In genomic region chr3:52685285-52685704, GRCh38 we compare ENCODE assay signal across 7 cellular contexts. TPM values are rescaled to one million over a fixed set of nuclear protein-coding genes. Genes with fewer than 3 reads are reported as not detected.
DNase-seq lines count a peak whose midpoint lies in the region; ATAC-seq, FAIRE-seq and TF ChIP-seq lines count a peak whose summit lies in the region.

No MANE protein-coding gene starts in this region.

- TF ChIP-seq EP300 in GM12878 (IDR thresholded peaks at IDR 0.05; ENCODE audit: borderline replicate concordance in 1 of 2, control insufficient read depth in 1 of 2, low read depth in 2 of 2, low read length in 2 of 2), result no peak

- ATAC-seq in HG02870 (IDR thresholded peaks at IDR 0.05; ENCODE audit: unreplicated experiment) (peak; percentile 62), GM12878 (peak; percentile 83)

- in situ Hi-C loops in GM12878 (cut with MboI), result no loop called here

- peaks cover 93% of the 10 kb centered on the region for H3K79me2 ChIP-seq in GM12878 (ENCODE audit: control insufficient read depth, insufficient read depth, low read length)

- FAIRE-seq in GM18507 (lab: Jason Lieb, UNC), result no peak
- no peak for FAIRE-seq in GM12878 (lab: Jason Lieb, UNC)

- TF ChIP-seq CTCF in GM12878 (IDR thresholded peaks at IDR 0.05 in 2 of 3, conservative IDR thresholded peaks at IDR 0.05 in 1 of 3; ENCODE audit: control insufficient read depth in 2 of 3, extremely low read depth in 1 of 3, insufficient read depth in 1 of 3, low read depth in 3 of 3, low read length in 3 of 3), result no peak

- H3K4me3 ChIP-seq in GM12878, result peak overlapping the region; percentile 79
- peak overlapping the region; percentile 95; the same call in 1 of the 2 replicates for H3K4me3 ChIP-seq in iPS DF 6.9 (ENCODE audit: low read length)
- H3K4me3 ChIP-seq in skeletal muscle cell (ENCODE audit: low read depth, low read length), result peak overlapping the region; percentile 99

- no peaks in the 10 kb centered on the region for H4K20me1 ChIP-seq in GM12878 (ENCODE audit: control insufficient read depth, insufficient read depth)

- intact Hi-C loops in GM12878 (cut with micrococcal nuclease; ENCODE audit: unreplicated experiment), result loop anchor here (1.0 to 10.0 kb wide), 2 partner anchors 14 to 230 kb away; partner anchors contain the start of genes NISCH and TNNC1

- RAD21 ChIA-PET in GM12878 (lab: Charles Lee; ENCODE audit: unreplicated experiment), result interaction anchor here (1.0 to 1.7 kb wide), 3 partner anchors 11 to 149 kb away, joined by 3 to 6 read pairs (median 3); partner anchors contain the start of gene UQCC5

- CTCF ChIA-PET in GM12878 (lab: Yijun Ruan, JAX), result no interaction called here

- H3K27me3 ChIP-seq in GM12878 (replicated peaks in 1 of 2; ENCODE audit: control insufficient read depth in 2 of 2, insufficient read depth in 2 of 2, low read length in 1 of 2), result no peaks in the 10 kb centered on the region
- H3K27me3 ChIP-seq in iPS DF 6.9 (ENCODE audit: control insufficient read depth, insufficient read depth, low read length), result no peaks in the 10 kb centered on the region

- SMC1A ChIA-PET in GM12878 (lab: Charles Lee; ENCODE audit: uncharacterized antibody, unreplicated experiment), result interaction anchor here (1.0 to 1.9 kb wide), 3 partner anchors 10 to 22 kb away, joined by 4 to 8 read pairs (median 4); no protein-coding TSS in a partner anchor

- H2AFZ ChIP-seq in GM12878 (ENCODE audit: control insufficient read depth, low read depth, low read length), result peak overlapping the region; percentile 67

- peak overlapping the region; percentile 83; the same call in 1 of the 2 replicates for H3K4me2 ChIP-seq in GM12878 (ENCODE audit: control insufficient read depth, insufficient read depth)

- peak; percentile 78 for DNase-seq in GM18507 (ENCODE audit: extremely low spot score, insufficient read length, low read depth)
- peak; percentile 22 for DNase-seq in NCI-H187 treated with DMSO at 0.1 percent for 48 hours (lab: John Stamatoyannopoulos, UW)
- DNase-seq in T1000 (lab: John Stamatoyannopoulos, UW), result peak; percentile 82
- no peak for DNase-seq in GM12878 (ENCODE audit: low read depth, low spot score)
- DNase-seq in iPS DF 6.9 (ENCODE audit: low read depth, low spot score), result peak; percentile 25
- no peak for DNase-seq in skeletal muscle cell (ENCODE audit: low read depth)

- no peak for TF ChIP-seq RAD21 in GM12878 (IDR thresholded peaks at IDR 0.05; ENCODE audit: insufficient read depth, low read depth, low read length)

- H3K9me3 ChIP-seq in GM12878 (replicated peaks; ENCODE audit: control insufficient read depth, insufficient read depth, low read length), result no peaks in the 10 kb centered on the region
- no peaks in the 10 kb centered on the region for H3K9me3 ChIP-seq in iPS DF 6.9 (ENCODE audit: control insufficient read depth, insufficient read depth, low read length)

- no TSS peak for BruUV-seq in GM12878 (replicated peaks; lab: Mats Ljungman, UMichigan)

- peak overlapping the region; percentile 90 for H3K27ac ChIP-seq in GM12878 (ENCODE audit: control insufficient read depth, insufficient read depth)
- H3K27ac ChIP-seq in iPS DF 6.9 (ENCODE audit: low read length), result no peak overlapping the region

- H3K4me1 ChIP-seq in GM12878 (ENCODE audit: control insufficient read depth, insufficient read depth, low read length) (peaks cover 33% of the 10 kb centered on the region), iPS DF 6.9 (ENCODE audit: control insufficient read depth, insufficient read depth, low read length) (no peaks in the 10 kb centered on the region)

- POLR2A ChIA-PET in GM12878 (lab: Charles Lee), result interaction anchor here (0.5 to 4.1 kb wide), 7 partner anchors 11 to 149 kb away, joined by 3 to 20 read pairs (median 4); partner anchors contain the start of genes GLT8D1, NEK4, SPCS1 and UQCC5

- TF ChIP-seq POLR2A in GM12878 (IDR thresholded peaks at IDR 0.05; ENCODE audit: low read depth, low read length), result no peak

- peak overlapping the region; percentile 98 for H3K9ac ChIP-seq in GM12878 (ENCODE audit: control insufficient read depth, insufficient read depth, low read length)

- WGBS in GM12878 (ENCODE audit: insufficient coverage, insufficient replicate concordance, low lambda C conversion rate, missing lambda C conversion rate), result 0% methylated on average over 17 of the region's 41 CpGs
- WGBS in iPS DF 6.9 (ENCODE audit: insufficient coverage, insufficient read length), result no CpG with 5 or more reads among the region's 41 CpGs

- H3K36me3 ChIP-seq in GM12878 (ENCODE audit: control insufficient read depth in 2 of 2, insufficient read depth in 2 of 2, low read length in 1 of 2) (peaks cover 8 to 31% of the 10 kb centered on the region in 2 experiments), iPS DF 6.9 (ENCODE audit: control insufficient read depth, insufficient read depth, low read length) (peaks cover 28% of the 10 kb centered on the region; the same call in 1 of the 2 replicates)

RNA-seq across cellular contexts. Expression of gene PBRM1, which starts 0.4 kb away (rescaled TPM):
- total RNA-seq in GM12878 (2013; cell fraction: nucleolus; rRNA removed), result 159 and 174 TPM in 2 replicates
- total RNA-seq in GM12878 (2014; rRNA removed) (35.9 and 38.6 TPM in 2 replicates), GM12878 (2014; rRNA removed; fragmentation: Illumina TruSeq; extraction: Trizol) (54.8 and 55.1 TPM in 2 replicates), GM12878 (2021) (51.5 and 58.4 TPM in 2 replicates)
- polyA plus RNA-seq in GM12878 (2011; ENCODE audit: low read depth), result 10.0 TPM
- polyA plus RNA-seq in GM12878 (2011; rRNA removed) (29.2 and 29.7 TPM in 2 replicates), GM12878 (2014; fragmentation: Illumina TruSeq; extraction: Trizol) (42.6 and 50.0 TPM in 2 replicates), GM12878 (2014; fragmentation: Nextera tagmentation; extraction: Ambion mirVana) (10 to 100 TPM in 1 of 2 experiments, 1 to 10 TPM in 1; 8.9 to 14.1 TPM), GM12878 (2014; rRNA removed) (28.6 and 35.0 TPM in 2 replicates), GM12878 (2016; fragmentation: Nextera tagmentation; extraction: Ambion mirVana) (10 to 100 TPM; 80.9 to 88.9 TPM)
- polyA plus RNA-seq in GM12878 (2011; cell fraction: cytosol; rRNA removed), result 19.1 and 23.7 TPM in 2 replicates
- polyA plus RNA-seq in GM12878 (2011; cell fraction: nucleus; rRNA removed), result 33.0 and 53.5 TPM in 2 replicates
- 14.9 and 15.1 TPM in 2 replicates for polyA plus RNA-seq in GM12878 (2012)
- 75.3 and 95.3 TPM in 2 replicates for polyA minus RNA-seq in GM12878 (2011; rRNA and poly(A)+ RNA removed)
- polyA minus RNA-seq in GM12878 (2011; cell fraction: cytosol; rRNA and poly(A)+ RNA removed), result 17.5 and 26.4 TPM in 2 replicates
- polyA minus RNA-seq in GM12878 (2011; cell fraction: nucleus; rRNA and poly(A)+ RNA removed), result 56.8 and 95.8 TPM in 2 replicates

RNA-seq across cellular contexts. Expression of gene GNL3, which starts 0.5 kb away (rescaled TPM):
- 348 and 356 TPM in 2 replicates for total RNA-seq in GM12878 (2013; cell fraction: nucleolus; rRNA removed)
- total RNA-seq in GM12878 (2014; rRNA removed) (172 and 196 TPM in 2 replicates), GM12878 (2014; rRNA removed; fragmentation: Illumina TruSeq; extraction: Trizol) (295 and 299 TPM in 2 replicates), GM12878 (2021) (164 and 173 TPM in 2 replicates)
- 93.6 TPM for polyA plus RNA-seq in GM12878 (2011; ENCODE audit: low read depth)
- polyA plus RNA-seq in GM12878 (2011; rRNA removed) (176 and 225 TPM in 2 replicates), GM12878 (2014; fragmentation: Illumina TruSeq; extraction: Trizol) (368 and 479 TPM in 2 replicates), GM12878 (2014; fragmentation: Nextera tagmentation; extraction: Ambion mirVana) (100 to 1,000 TPM; 246 to 274 TPM), GM12878 (2014; rRNA removed) (173 and 201 TPM in 2 replicates), GM12878 (2016; fragmentation: Nextera tagmentation; extraction: Ambion mirVana) (100 to 1,000 TPM; 267 to 271 TPM)
- 58.9 and 72.0 TPM in 2 replicates for polyA plus RNA-seq in GM12878 (2011; cell fraction: cytosol; rRNA removed)
- polyA plus RNA-seq in GM12878 (2011; cell fraction: nucleus; rRNA removed), result 257 and 308 TPM in 2 replicates
- polyA plus RNA-seq in GM12878 (2012), result 119 and 126 TPM in 2 replicates
- 71.8 and 90.1 TPM in 2 replicates for polyA minus RNA-seq in GM12878 (2011; rRNA and poly(A)+ RNA removed)
- 27.4 and 37.8 TPM in 2 replicates for polyA minus RNA-seq in GM12878 (2011; cell fraction: cytosol; rRNA and poly(A)+ RNA removed)
- 101 and 145 TPM in 2 replicates for polyA minus RNA-seq in GM12878 (2011; cell fraction: nucleus; rRNA and poly(A)+ RNA removed)

RNA-seq across cellular contexts. Expression of gene GLT8D1, which starts 20.3 kb away (rescaled TPM):
- total RNA-seq in GM12878 (2013; cell fraction: nucleolus; rRNA removed), result 86.4 and 88.3 TPM in 2 replicates
- total RNA-seq in GM12878 (2014; rRNA removed) (41.7 and 54.1 TPM in 2 replicates), GM12878 (2014; rRNA removed; fragmentation: Illumina TruSeq; extraction: Trizol) (47.4 and 50.3 TPM in 2 replicates), GM12878 (2021) (35.3 and 41.0 TPM in 2 replicates)
- polyA plus RNA-seq in GM12878 (2011; ENCODE audit: low read depth), result 55.0 TPM
- polyA plus RNA-seq in GM12878 (2011; rRNA removed) (46.5 and 60.9 TPM in 2 replicates), GM12878 (2014; fragmentation: Illumina TruSeq; extraction: Trizol) (55.4 and 55.5 TPM in 2 replicates), GM12878 (2014; fragmentation: Nextera tagmentation; extraction: Ambion mirVana) (10 to 100 TPM; 25.3 to 32.6 TPM), GM12878 (2014; rRNA removed) (44.7 and 51.4 TPM in 2 replicates), GM12878 (2016; fragmentation: Nextera tagmentation; extraction: Ambion mirVana) (10 to 100 TPM; 72.9 to 73.4 TPM)
- 29.8 and 35.1 TPM in 2 replicates for polyA plus RNA-seq in GM12878 (2011; cell fraction: cytosol; rRNA removed)
- polyA plus RNA-seq in GM12878 (2011; cell fraction: nucleus; rRNA removed), result 53.8 and 70.0 TPM in 2 replicates
- 59.4 and 70.2 TPM in 2 replicates for polyA plus RNA-seq in GM12878 (2012)
- polyA minus RNA-seq in GM12878 (2011; rRNA and poly(A)+ RNA removed), result 20.2 and 23.3 TPM in 2 replicates
- 8.8 and 12.3 TPM in 2 replicates for polyA minus RNA-seq in GM12878 (2011; cell fraction: cytosol; rRNA and poly(A)+ RNA removed)
- polyA minus RNA-seq in GM12878 (2011; cell fraction: nucleus; rRNA and poly(A)+ RNA removed), result 14.3 and 20.2 TPM in 2 replicates

RNA-seq across cellular contexts. Expression of gene SPCS1, which starts 20.6 kb away (rescaled TPM):
- 38.7 and 41.7 TPM in 2 replicates for total RNA-seq in GM12878 (2013; cell fraction: nucleolus; rRNA removed)
- total RNA-seq in GM12878 (2014; rRNA removed) (121 and 151 TPM in 2 replicates), GM12878 (2014; rRNA removed; fragmentation: Illumina TruSeq; extraction: Trizol) (190 and 197 TPM in 2 replicates), GM12878 (2021) (174 TPM in 2 replicates)
- 154 TPM for polyA plus RNA-seq in GM12878 (2011; ENCODE audit: low read depth)
- polyA plus RNA-seq in GM12878 (2011; rRNA removed) (103 and 107 TPM in 2 replicates), GM12878 (2014; fragmentation: Illumina TruSeq; extraction: Trizol) (189 and 215 TPM in 2 replicates), GM12878 (2014; fragmentation: Nextera tagmentation; extraction: Ambion mirVana) (100 to 1,000 TPM; 814 to 994 TPM), GM12878 (2014; rRNA removed) (211 and 251 TPM in 2 replicates), GM12878 (2016; fragmentation: Nextera tagmentation; extraction: Ambion mirVana) (100 to 1,000 TPM; 551 to 576 TPM)
- 81.9 and 112 TPM in 2 replicates for polyA plus RNA-seq in GM12878 (2011; cell fraction: cytosol; rRNA removed)
- polyA plus RNA-seq in GM12878 (2011; cell fraction: nucleus; rRNA removed), result 45.5 and 51.9 TPM in 2 replicates
- 243 and 245 TPM in 2 replicates for polyA plus RNA-seq in GM12878 (2012)
- 53.3 and 55.2 TPM in 2 replicates for polyA minus RNA-seq in GM12878 (2011; rRNA and poly(A)+ RNA removed)
- 63.9 and 65.4 TPM in 2 replicates for polyA minus RNA-seq in GM12878 (2011; cell fraction: cytosol; rRNA and poly(A)+ RNA removed)
- polyA minus RNA-seq in GM12878 (2011; cell fraction: nucleus; rRNA and poly(A)+ RNA removed), result 19.8 and 25.1 TPM in 2 replicates

Comparison
In these comparisons a context has a peak if more than half of its experiments do, and no peak if none do; other contexts are left out.
1. DNase-seq: peak in GM18507 (single experiment), NCI-H187 treated with DMSO at 0.1 percent for 48 hours (single experiment), T1000 (single experiment) and iPS DF 6.9 (single experiment); none in GM12878 (single experiment) and skeletal muscle cell (single experiment).
2. Peak in every context shown above with its lines, with median percentiles within 50 percentile points of each other: H3K4me3 ChIP-seq.